Comparison of ENCODE assay signal across 1 cellular context in genomic region chr17:42676424-42677011, GRCh38.
A peak's percentile ranks its signal among the peaks of the same experiment; 100 is the strongest.
TF ChIP-seq lines count a peak whose summit lies in the region.

A gene with protein sequence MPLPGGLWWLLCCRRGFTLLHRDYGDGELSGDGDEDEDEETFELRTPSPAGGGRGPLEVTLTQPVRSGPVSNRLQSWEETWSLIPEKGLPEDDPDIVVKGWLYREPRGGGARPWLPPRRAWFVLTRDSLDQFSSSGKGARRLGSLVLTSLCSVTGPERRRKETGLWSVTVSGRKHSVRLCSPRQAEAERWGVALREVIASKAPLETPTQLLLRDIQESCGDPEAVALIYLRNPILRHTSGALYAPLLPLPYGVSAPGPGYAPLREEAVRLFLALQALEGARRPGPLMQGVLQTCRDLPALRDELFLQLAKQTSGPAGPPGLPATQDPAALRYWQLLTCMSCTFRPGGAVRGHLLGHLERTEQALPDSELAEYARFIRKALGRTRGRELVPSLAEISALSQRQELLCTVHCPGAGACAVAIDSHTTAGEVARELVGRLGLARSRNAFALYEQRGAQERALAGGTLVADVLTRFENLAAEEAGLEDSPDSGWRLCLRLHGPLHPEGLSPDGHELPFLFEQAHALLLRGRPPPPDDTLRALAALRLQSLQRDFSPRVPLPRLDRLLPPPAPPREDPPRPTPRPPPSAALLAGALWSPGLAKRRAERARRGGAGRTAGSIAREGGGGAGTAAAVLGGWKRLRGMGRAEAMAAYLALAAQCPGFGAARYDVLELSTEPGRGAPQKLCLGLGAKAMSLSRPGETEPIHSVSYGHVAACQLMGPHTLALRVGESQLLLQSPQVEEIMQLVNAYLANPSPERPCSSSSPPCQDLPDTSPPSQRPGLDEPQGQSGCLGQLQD (minus strand): TSS chr17:42676994. CDS start chr17:42676563, 431 bp downstream.

TF ChIP-seq in K562, 482 proteins besides CTCF, POLR2A, EP300 and RAD21 (continued from another document and continues in another):
- TF ChIP-seq CTBP1 (IDR thresholded peaks at IDR 0.05; ENCODE audit: borderline replicate concordance) (0 out of 2 replicates have a peak, but pooled peaks have one; percentile 3), MLLT1 (IDR thresholded peaks at IDR 0.05) (peak in 1 of 2 experiments; percentile 76; a peak in 2 of 4 replicates), RBM15 (IDR thresholded peaks at IDR 0.05; ENCODE audit: insufficient read depth, low read length) (no peak), FUS (optimal IDR thresholded peaks at IDR 0.05; ENCODE audit: low read depth, low read length) (no peak), ZC3H4 (CRISPR knock-in tag; IDR thresholded peaks at IDR 0.05; ENCODE audit: borderline replicate concordance) (no peak), XRCC5 (IDR thresholded peaks at IDR 0.05; ENCODE audit: low read depth, low read length) (no peak), FOXJ2 (tag; IDR thresholded peaks at IDR 0.05) (peak; percentile 54; the same call in 1 of the 2 replicates), CREM (IDR thresholded peaks at IDR 0.05; ENCODE audit: low read depth) (no peak), ARID3B (CRISPR knock-in tag; IDR thresholded peaks at IDR 0.05; ENCODE audit: borderline replicate concordance) (no peak), PML (IDR thresholded peaks at IDR 0.05; ENCODE audit: low read length) (no peak; the same call in 1 of the 2 replicates), ATF7 (IDR thresholded peaks at IDR 0.05) (no peak), MTA3 (IDR thresholded peaks at IDR 0.05; ENCODE audit: borderline replicate concordance) (no peak), SNAPC5 (CRISPR knock-in tag; IDR thresholded peaks at IDR 0.05) (no peak), YBX1 (IDR thresholded peaks at IDR 0.05) (no peak), HNRNPLL (IDR thresholded peaks at IDR 0.05; ENCODE audit: low read depth, low read length, poor library complexity, severe bottlenecking) (no peak), FOXA1 (IDR thresholded peaks at IDR 0.05; ENCODE audit: borderline replicate concordance) (no peak), ZNF224 (CRISPR knock-in tag; IDR thresholded peaks at IDR 0.05) (no peak), HDAC6 (IDR thresholded peaks at IDR 0.05; ENCODE audit: low read depth, low read length) (no peak), GATAD2B (IDR thresholded peaks at IDR 0.05; ENCODE audit: borderline replicate concordance) (peak; percentile 48; the same call in 1 of the 2 replicates), TAF1 (IDR thresholded peaks at IDR 0.05; ENCODE audit: control insufficient read depth, extremely low read depth, insufficient read depth, low read length, severe bottlenecking) (peak; percentile 32), SIX5 (IDR thresholded peaks at IDR 0.05; ENCODE audit: borderline replicate concordance in 1 of 2, insufficient read depth in 1 of 2, low read depth in 1 of 2, low read length in 2 of 2) (no peak), FIP1L1 (IDR thresholded peaks at IDR 0.05; ENCODE audit: low read depth, low read length, poor library complexity, severe bottlenecking) (peak; percentile 62), GATA2 (CRISPR knock-in tag; IDR thresholded peaks at IDR 0.05) (no peak), HIVEP1 (CRISPR knock-in tag; IDR thresholded peaks at IDR 0.05) (no peak), NCOR1 (IDR thresholded peaks at IDR 0.05) (no peak), SMARCE1 (IDR thresholded peaks at IDR 0.05) (peak; percentile 54), EGR1 (conservative IDR thresholded peaks at IDR 0.05) (0 out of 2 replicates have a peak, but pooled peaks have one; percentile 3), ILK (tag; IDR thresholded peaks at IDR 0.05; ENCODE audit: borderline replicate concordance, low read depth) (no peak), RB1 (IDR thresholded peaks at IDR 0.05; ENCODE audit: low read depth) (peak; percentile 73), DPF2 (IDR thresholded peaks at IDR 0.05) (peak; percentile 44; the same call in 1 of the 2 replicates), CXXC5 (CRISPR knock-in tag; IDR thresholded peaks at IDR 0.05) (peak; percentile 50; the same call in 1 of the 2 replicates), THAP12 (CRISPR knock-in tag; IDR thresholded peaks at IDR 0.05) (peak; percentile 87; the same call in 1 of the 2 replicates), POLR2B (IDR thresholded peaks at IDR 0.05; ENCODE audit: low read depth, partially characterized antibody) (peak; percentile 53), ZNF384 (IDR thresholded peaks at IDR 0.05; ENCODE audit: low read depth, low read length) (no peak), E2F5 (CRISPR knock-in tag; IDR thresholded peaks at IDR 0.05) (no peak), HCFC1 (IDR thresholded peaks at IDR 0.05; ENCODE audit: low read depth, low read length) (no peak), ZNF76 (CRISPR knock-in tag; IDR thresholded peaks at IDR 0.05; ENCODE audit: borderline replicate concordance) (no peak), ZNF551 (CRISPR knock-in tag; IDR thresholded peaks at IDR 0.05) (no peak), ZNF311 (CRISPR knock-in tag; IDR thresholded peaks at IDR 0.05) (no peak), KDM4B (IDR thresholded peaks at IDR 0.05; ENCODE audit: borderline replicate concordance in 2 of 2, low read depth in 1 of 2) (peak in 1 of 2 experiments; percentile 26; a peak in 1 of 4 replicates), ZBED1 (IDR thresholded peaks at IDR 0.05) (0 out of 2 replicates have a peak, but pooled peaks have one; percentile 43), RBFOX2 (IDR thresholded peaks at IDR 0.05; ENCODE audit: low read depth, low read length) (peak; percentile 72), RAD51 (IDR thresholded peaks at IDR 0.05; ENCODE audit: borderline replicate concordance, low read depth) (no peak), RBM22 (IDR thresholded peaks at IDR 0.05; ENCODE audit: low read depth, low read length, poor library complexity, severe bottlenecking) (peak; percentile 0), CHD1 (IDR thresholded peaks at IDR 0.05; ENCODE audit: low read length) (peak; percentile 48), MXI1 (IDR thresholded peaks at IDR 0.05; ENCODE audit: low read depth, low read length) (0 out of 2 replicates have a peak, but pooled peaks have one; percentile 15), SIRT6 (IDR thresholded peaks at IDR 0.05; ENCODE audit: low read depth, low read length) (no peak), LARP7 (IDR thresholded peaks at IDR 0.05) (peak; percentile 67; the same call in 1 of the 2 replicates), KDM5B (IDR thresholded peaks at IDR 0.05; ENCODE audit: insufficient replicate concordance, low read depth, low read length) (no peak), CBX1 (IDR thresholded peaks at IDR 0.05; ENCODE audit: low read depth) (peak; percentile 54; the same call in 1 of the 2 replicates), MAFG (tag; conservative IDR thresholded peaks at IDR 0.05) (no peak), ETV5 (CRISPR knock-in tag; IDR thresholded peaks at IDR 0.05; ENCODE audit: low read depth) (peak; percentile 59), BRD9 (IDR thresholded peaks at IDR 0.05; ENCODE audit: low read depth, partially characterized antibody) (peak; percentile 46), HNRNPK (IDR thresholded peaks at IDR 0.05; ENCODE audit: low read depth, low read length, poor library complexity, severe bottlenecking) (no peak)
- TF ChIP-seq, protein P1, sequence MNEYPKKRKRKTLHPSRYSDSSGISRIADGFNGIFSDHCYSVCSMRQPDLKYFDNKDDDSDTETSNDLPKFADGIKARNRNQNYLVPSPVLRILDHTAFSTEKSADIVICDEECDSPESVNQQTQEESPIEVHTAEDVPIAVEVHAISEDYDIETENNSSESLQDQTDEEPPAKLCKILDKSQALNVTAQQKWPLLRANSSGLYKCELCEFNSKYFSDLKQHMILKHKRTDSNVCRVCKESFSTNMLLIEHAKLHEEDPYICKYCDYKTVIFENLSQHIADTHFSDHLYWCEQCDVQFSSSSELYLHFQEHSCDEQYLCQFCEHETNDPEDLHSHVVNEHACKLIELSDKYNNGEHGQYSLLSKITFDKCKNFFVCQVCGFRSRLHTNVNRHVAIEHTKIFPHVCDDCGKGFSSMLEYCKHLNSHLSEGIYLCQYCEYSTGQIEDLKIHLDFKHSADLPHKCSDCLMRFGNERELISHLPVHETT (CRISPR knock-in tag; conservative IDR thresholded peaks at IDR 0.05 in 1 of 2, IDR thresholded peaks at IDR 0.05 in 1 of 2): peak in 1 of 2 experiments; percentile 89; a peak in 2 of 4 replicates
- TF ChIP-seq, protein P2, sequence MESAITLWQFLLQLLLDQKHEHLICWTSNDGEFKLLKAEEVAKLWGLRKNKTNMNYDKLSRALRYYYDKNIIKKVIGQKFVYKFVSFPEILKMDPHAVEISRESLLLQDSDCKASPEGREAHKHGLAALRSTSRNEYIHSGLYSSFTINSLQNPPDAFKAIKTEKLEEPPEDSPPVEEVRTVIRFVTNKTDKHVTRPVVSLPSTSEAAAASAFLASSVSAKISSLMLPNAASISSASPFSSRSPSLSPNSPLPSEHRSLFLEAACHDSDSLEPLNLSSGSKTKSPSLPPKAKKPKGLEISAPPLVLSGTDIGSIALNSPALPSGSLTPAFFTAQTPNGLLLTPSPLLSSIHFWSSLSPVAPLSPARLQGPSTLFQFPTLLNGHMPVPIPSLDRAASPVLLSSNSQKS (CRISPR knock-in tag; IDR thresholded peaks at IDR 0.05): no peak
- TF ChIP-seq, protein P3, sequence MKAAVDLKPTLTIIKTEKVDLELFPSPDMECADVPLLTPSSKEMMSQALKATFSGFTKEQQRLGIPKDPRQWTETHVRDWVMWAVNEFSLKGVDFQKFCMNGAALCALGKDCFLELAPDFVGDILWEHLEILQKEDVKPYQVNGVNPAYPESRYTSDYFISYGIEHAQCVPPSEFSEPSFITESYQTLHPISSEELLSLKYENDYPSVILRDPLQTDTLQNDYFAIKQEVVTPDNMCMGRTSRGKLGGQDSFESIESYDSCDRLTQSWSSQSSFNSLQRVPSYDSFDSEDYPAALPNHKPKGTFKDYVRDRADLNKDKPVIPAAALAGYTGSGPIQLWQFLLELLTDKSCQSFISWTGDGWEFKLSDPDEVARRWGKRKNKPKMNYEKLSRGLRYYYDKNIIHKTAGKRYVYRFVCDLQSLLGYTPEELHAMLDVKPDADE (conservative IDR thresholded peaks at IDR 0.05; ENCODE audit: control insufficient read depth, low read depth, low read length): peak; percentile 53; the same call in 1 of the 2 replicates
